In genomic region chr1:70354332-70355110, GRCh38 we compare ENCODE assay signal across 7 cellular contexts.
DNase-seq lines count a peak whose midpoint lies in the region; ATAC-seq and TF ChIP-seq lines count a peak whose summit lies in the region.

TSS of gene ANKRD13C (minus strand) at chr1:70354722. CDS start at chr1:70354408, 314 bp downstream.

- TF ChIP-seq CTCF in astrocyte of the spinal cord (IDR thresholded peaks at IDR 0.05; ENCODE audit: low read depth, low read length) (no peak), retinal pigment epithelial cell (conservative IDR thresholded peaks at IDR 0.05; ENCODE audit: low read depth, low read length) (no peak)

- DNase-seq in NCI-H2081 (lab: John Stamatoyannopoulos, UW) (peak; percentile 97), T1000 (lab: John Stamatoyannopoulos, UW) (peak; percentile 90), astrocyte of the spinal cord (ENCODE audit: low read depth, low spot score) (peak; percentile 97), hypothalamus (lab: John Stamatoyannopoulos, UW) (peak; percentile 40 to 98 (median 87)), retinal pigment epithelial cell (ENCODE audit: low read depth) (peak; percentile 86)

- in situ Hi-C loops in astrocyte of the spinal cord (cut with HindIII; ENCODE audit: low sequenced_read_pairs), result no loop called here

- peak; percentile 62 for ATAC-seq in GM18508 (IDR thresholded peaks at IDR 0.05; ENCODE audit: insufficient read depth, unreplicated experiment)
- peak; percentile 93 for ATAC-seq in HG03025 (IDR thresholded peaks at IDR 0.05; ENCODE audit: low FRiP score, unreplicated experiment)

- H3K4me3 ChIP-seq in astrocyte of the spinal cord (ENCODE audit: low read depth, low read length) (peak within 1 kb of the TSS; percentile 91), retinal pigment epithelial cell (ENCODE audit: low read length) (peak within 1 kb of the TSS; percentile 95)

Comparison
In these comparisons a context has a peak if more than half of its experiments do, and no peak if none do; other contexts are left out.
1. Peak in every context shown above with its lines: DNase-seq, ATAC-seq and H3K4me3 ChIP-seq.